Comparison of ENCODE assay signal across 8 cellular contexts in the genomic region with DNA sequence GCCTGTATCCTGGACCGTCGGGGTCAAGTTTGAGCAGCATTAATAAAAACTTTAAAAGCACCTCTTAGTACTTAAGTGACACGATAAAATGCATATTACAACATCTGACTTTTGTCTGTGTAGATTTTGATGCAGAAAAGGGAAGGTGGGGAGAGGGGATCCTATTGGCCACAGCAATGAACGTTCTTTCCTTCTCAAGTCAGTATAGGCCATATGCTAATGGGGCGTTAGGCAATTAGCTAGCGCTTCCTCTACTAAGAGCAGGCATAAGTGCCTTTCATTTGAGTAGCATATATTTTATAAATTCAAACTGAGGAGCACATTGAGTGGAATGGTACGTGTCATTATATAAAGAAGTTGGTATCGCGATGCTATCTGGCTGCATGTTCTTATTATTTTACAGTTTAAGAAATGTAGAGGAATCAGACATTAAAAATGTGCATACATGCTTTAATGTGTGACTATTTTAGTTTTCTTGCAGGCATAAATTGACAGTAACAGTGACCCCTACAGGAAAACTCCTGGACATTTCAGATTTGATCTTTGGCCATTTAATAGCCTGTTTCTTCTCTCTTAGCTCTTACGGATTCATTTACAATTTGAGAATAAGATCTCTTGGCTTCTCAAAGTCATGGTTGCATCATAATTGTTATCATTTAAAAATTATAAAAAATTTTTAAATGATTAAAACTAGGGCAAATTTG. TPM values are rescaled to one million over a fixed set of nuclear protein-coding genes. Genes with fewer than 3 reads are reported as not detected.
DNase-seq lines count a peak whose midpoint lies in the region; ATAC-seq, FAIRE-seq and TF ChIP-seq lines count a peak whose summit lies in the region.

No MANE protein-coding gene starts in this region.

- POLR2A ChIA-PET in naive thymus-derived CD8-positive, alpha-beta T cell (lab: Charles Lee): interaction anchor here (0.5 kb wide), 1 partner anchor 30 kb away, joined by 3 read pairs; no protein-coding TSS in a partner anchor

- H3K4me1 Mint-ChIP-seq in naive thymus-derived CD8-positive, alpha-beta T cell: peaks cover 8 to 21% (median 14%) of the 10 kb centered on the region in 4 donors
- H3K4me1 Mint-ChIP-seq in activated naive CD4-positive, alpha-beta T cell treated with anti-CD3 and anti-CD28 coated beads, Interleukin-2, amount 10 ng/mL, durations not matched to agents 7 days and 5 days: peaks cover 16% of the 10 kb centered on the region

- no peak overlapping the region for H3K27ac Mint-ChIP-seq in naive thymus-derived CD8-positive, alpha-beta T cell
- H3K27ac Mint-ChIP-seq in activated naive CD4-positive, alpha-beta T cell treated with anti-CD3 and anti-CD28 coated beads, Interleukin-2, amount 10 ng/mL, durations not matched to agents 7 days and 5 days: no peak overlapping the region

- FAIRE-seq in endometrium (lab: Jason Lieb, UNC): peak; percentile 72
- no peak for FAIRE-seq in GM12891 (lab: Jason Lieb, UNC)

- H3K9me3 Mint-ChIP-seq in naive thymus-derived CD8-positive, alpha-beta T cell: no peaks in the 10 kb centered on the region
- no peaks in the 10 kb centered on the region for H3K9me3 Mint-ChIP-seq in activated naive CD4-positive, alpha-beta T cell treated with anti-CD3 and anti-CD28 coated beads, Interleukin-2, amount 10 ng/mL, durations not matched to agents 7 days and 5 days

- H3K27me3 Mint-ChIP-seq in naive thymus-derived CD8-positive, alpha-beta T cell: peaks cover 19 to 48% (median 33%) of the 10 kb centered on the region in 5 donors
- H3K27me3 Mint-ChIP-seq in activated naive CD4-positive, alpha-beta T cell treated with anti-CD3 and anti-CD28 coated beads, Interleukin-2, amount 10 ng/mL, durations not matched to agents 7 days and 5 days: peaks cover 55% of the 10 kb centered on the region

- DNase-seq in ELR (ENCODE audit: low read depth): peak; percentile 50
- DNase-seq in NCI-H2227 treated with DMSO at 0.1 percent for 48 hours (lab: John Stamatoyannopoulos, UW): peak; percentile 18
- no peak for DNase-seq in naive thymus-derived CD8-positive, alpha-beta T cell
- no peak for DNase-seq in activated gamma-delta T cell treated with Interleukin-2 at 50 U/mL for 16 hours
- no peak for DNase-seq in GM12891 (ENCODE audit: insufficient read length, low spot score)
- no peak for DNase-seq in NCI-H2081 (lab: John Stamatoyannopoulos, UW)
- no peak for DNase-seq in activated naive CD4-positive, alpha-beta T cell treated with anti-CD3 and anti-CD28 coated beads, Interleukin-2, amount 10 ng/mL, durations not matched to agents 7 days and 5 days

- no peaks in the 10 kb centered on the region for H3K36me3 Mint-ChIP-seq in naive thymus-derived CD8-positive, alpha-beta T cell
- H3K36me3 Mint-ChIP-seq in activated naive CD4-positive, alpha-beta T cell treated with anti-CD3 and anti-CD28 coated beads, Interleukin-2, amount 10 ng/mL, durations not matched to agents 7 days and 5 days: no peaks in the 10 kb centered on the region

- peak overlapping the region in 9 of 10 donors; percentile 8 to 73 (median 30) for H3K4me3 Mint-ChIP-seq in naive thymus-derived CD8-positive, alpha-beta T cell
- no peak overlapping the region for H3K4me3 Mint-ChIP-seq in activated naive CD4-positive, alpha-beta T cell treated with anti-CD3 and anti-CD28 coated beads, Interleukin-2, amount 10 ng/mL, durations not matched to agents 7 days and 5 days

- no peak for TF ChIP-seq POLR2A in GM12891 (IDR thresholded peaks at IDR 0.05; ENCODE audit: low read depth, low read length)

- CTCF ChIA-PET in activated naive CD4-positive, alpha-beta T cell treated with anti-CD3 and anti-CD28 coated beads, Interleukin-2, amount 10 ng/mL, durations not matched to agents 7 days and 5 days (lab: Charles Lee): interaction anchor here (0.6 to 1.6 kb wide), 3 partner anchors 9 to 1832 kb away, joined by 3 to 5 read pairs (median 3); no protein-coding TSS in a partner anchor

- ATAC-seq in naive thymus-derived CD8-positive, alpha-beta T cell: no peak

TF ChIP-seq in GM12891, 5 proteins besides CTCF, POLR2A, EP300 and RAD21:
- TF ChIP-seq PAX5 (IDR thresholded peaks at IDR 0.05; ENCODE audit: insufficient read depth, low read length, severe bottlenecking): no peak
- TF ChIP-seq TAF1 (IDR thresholded peaks at IDR 0.05; ENCODE audit: low read depth, low read length): no peak
- TF ChIP-seq POU2F2 (IDR thresholded peaks at IDR 0.05; ENCODE audit: low read depth, low read length): no peak
- no peak for TF ChIP-seq POLR2AphosphoS5 (IDR thresholded peaks at IDR 0.05; ENCODE audit: low read depth, low read length)
- TF ChIP-seq SPI1 (IDR thresholded peaks at IDR 0.05; ENCODE audit: low read depth, low read length): no peak

RNA-seq across cellular contexts. Expression of a gene that starts 1.1 kb away (rescaled TPM):
- not detected for total RNA-seq in naive thymus-derived CD8-positive, alpha-beta T cell
- polyA plus RNA-seq in naive thymus-derived CD8-positive, alpha-beta T cell: under 1 TPM in 1 of 3 donors, not detected in 2; 0.17 TPM
- polyA plus RNA-seq in GM12891 (2012; ENCODE audit: low read depth, missing spikeins): not detected

Comparison
In these comparisons a context has a peak if more than half of its experiments do, and no peak if none do; other contexts are left out.
1. DNase-seq: peak in ELR (single experiment) and NCI-H2227 treated with DMSO at 0.1 percent for 48 hours (single experiment); none in naive thymus-derived CD8-positive, alpha-beta T cell (0 of 10), activated gamma-delta T cell treated with Interleukin-2 at 50 U/mL for 16 hours (single experiment), GM12891 (single experiment), NCI-H2081 (0 of 2) and activated naive CD4-positive, alpha-beta T cell treated with anti-CD3 and anti-CD28 coated beads, Interleukin-2, amount 10 ng/mL, durations not matched to agents 7 days and 5 days (single experiment).